ENCODE assay signal across 15 cellular contexts in the genomic region with DNA sequence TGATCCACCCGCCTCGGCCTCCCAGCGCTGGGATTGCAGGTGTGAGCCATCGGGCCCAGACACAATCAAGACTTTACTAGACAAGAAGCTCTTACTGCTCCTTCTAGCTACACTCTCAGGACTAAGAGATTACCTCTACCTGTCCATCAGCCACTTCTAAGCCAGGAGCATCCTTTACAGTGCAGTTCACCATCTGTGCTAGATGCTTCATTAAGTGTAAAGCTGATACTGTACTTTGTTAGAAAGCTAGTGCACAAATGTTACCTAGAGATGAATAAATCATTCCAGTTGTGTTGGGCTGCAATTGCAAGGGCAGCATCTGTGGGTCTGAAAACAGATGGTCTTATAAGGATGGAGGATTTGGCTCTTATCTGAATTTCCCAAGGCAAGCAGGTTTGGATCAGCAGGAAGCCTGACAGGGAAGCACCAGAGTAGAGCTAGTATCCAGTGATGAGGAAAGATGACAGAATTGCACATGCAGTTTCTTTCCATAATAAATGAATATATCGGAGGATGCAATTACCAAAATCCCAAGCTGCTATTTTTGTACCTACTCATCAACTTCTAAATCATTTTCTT. TPM values are rescaled to one million over a fixed set of nuclear protein-coding genes. Genes with fewer than 3 reads are reported as not detected.
DNase-seq lines count a peak whose midpoint lies in the region; ATAC-seq and TF ChIP-seq lines count a peak whose summit lies in the region.
"Had no signal": no experiment of that assay in that cellular context is flagged by ENCODE, and none has a peak within 500 bp of the region (broad histone marks: within the 10 kb centered on the region; RNA-seq: fewer than 3 reads in every experiment).

No MANE protein-coding gene starts in this region.

- H3K4me1 Mint-ChIP-seq in CD8-positive, alpha-beta T cell (ENCODE audit: low read depth): peaks cover 35% of the 10 kb centered on the region

- no peaks in the 10 kb centered on the region for H3K27me3 Mint-ChIP-seq in CD8-positive, alpha-beta T cell (ENCODE audit: low read depth)
- H3K27me3 Mint-ChIP-seq: CD4-positive, alpha-beta T cell had no signal

- H3K27ac ChIP-seq in CD8-positive, alpha-beta T cell (ENCODE audit: low read depth, low read length): no peak overlapping the region
- peak overlapping the region; percentile 48; the same call in 1 of the 2 replicates for H3K27ac ChIP-seq in HUES64 (ENCODE audit: low read depth, low read length)
- no peak overlapping the region for H3K27ac ChIP-seq in iPS-20b (ENCODE audit: low read length)
- H3K27ac ChIP-seq in effector memory CD4-positive, alpha-beta T cell (ENCODE audit: insufficient read depth, low read length, poor library complexity, severe bottlenecking): no peak overlapping the region
- H3K27ac ChIP-seq: RWPE1, SJCRH30 had no signal

- no peak overlapping the region for H3K4me3 Mint-ChIP-seq in CD8-positive, alpha-beta T cell
- H3K4me3 Mint-ChIP-seq: CD4-positive, alpha-beta T cell had no signal

- no peak for TF ChIP-seq CTCF in CD8-positive, alpha-beta T cell (IDR thresholded peaks at IDR 0.05)

- peaks cover 10% of the 10 kb centered on the region for H3K36me3 Mint-ChIP-seq in CD8-positive, alpha-beta T cell

- CTCF ChIA-PET in CD8-positive, alpha-beta T cell (lab: Charles Lee): no interaction called here

- H3K9me3 Mint-ChIP-seq in CD8-positive, alpha-beta T cell: no peaks in the 10 kb centered on the region
- H3K9me3 Mint-ChIP-seq: CD4-positive, alpha-beta T cell had no signal

- H3K27me3 ChIP-seq in CD8-positive, alpha-beta T cell (ENCODE audit: insufficient read depth, low read length): no peaks in the 10 kb centered on the region
- H3K27me3 ChIP-seq in HUES64 (ENCODE audit: insufficient read depth, low read length) (no peaks in the 10 kb centered on the region), iPS-20b (ENCODE audit: insufficient read depth, low read length) (no peaks in the 10 kb centered on the region)
- no peaks in the 10 kb centered on the region for H3K27me3 ChIP-seq in effector memory CD4-positive, alpha-beta T cell (replicated peaks; ENCODE audit: control insufficient read depth, insufficient read depth, low read length, poor library complexity, severe bottlenecking)
- H3K27me3 ChIP-seq: SJCRH30 had no signal

- H3K4me1 ChIP-seq in CD8-positive, alpha-beta T cell (ENCODE audit: insufficient read depth, low read length): peaks cover 13% of the 10 kb centered on the region
- peaks cover 36% of the 10 kb centered on the region for H3K4me1 ChIP-seq in HUES64 (ENCODE audit: insufficient read depth, low read length)
- peaks cover 35% of the 10 kb centered on the region for H3K4me1 ChIP-seq in iPS-20b (ENCODE audit: insufficient read depth, low read length)
- no peaks in the 10 kb centered on the region for H3K4me1 ChIP-seq in effector memory CD4-positive, alpha-beta T cell (ENCODE audit: control insufficient read depth, insufficient read depth, low read length, poor library complexity, severe bottlenecking)

- intact Hi-C loops in CD8-positive, alpha-beta T cell (cut with DNase I, micrococcal nuclease): no loop called here

- no peak overlapping the region for H3K4me3 ChIP-seq in CD8-positive, alpha-beta T cell (ENCODE audit: low read depth, low read length)
- H3K4me3 ChIP-seq in HUES64 (ENCODE audit: low read length): no peak overlapping the region
- H3K4me3 ChIP-seq in iPS-20b (ENCODE audit: low read length): no peak overlapping the region
- no peak overlapping the region for H3K4me3 ChIP-seq in effector memory CD4-positive, alpha-beta T cell (ENCODE audit: insufficient read depth, low read depth, low read length, poor library complexity, severe bottlenecking)
- H3K4me3 ChIP-seq: K562, SJCRH30 had no signal

- DNase-seq in CD8-positive, alpha-beta T cell: no peak
- DNase-seq in NCI-H69 (lab: John Stamatoyannopoulos, UW): peak; percentile 88
- no peak for DNase-seq in effector memory CD4-positive, alpha-beta T cell
- no peak for DNase-seq in stimulated activated CD4-positive, alpha-beta T cell treated with anti-CD3 and anti-CD28 coated beads, Interleukin-1b, Interleukin-23, amount 100 ng/mL, for 48 hours
- no peak for DNase-seq in NAMALWA (ENCODE audit: low spot score)
- DNase-seq: CD4-positive, alpha-beta T cell; H7; NCI-H1048; NCI-H510A treated with DMSO at 0.1 percent for 48 hours; SJCRH30 had no signal

- ATAC-seq in CD8-positive, alpha-beta T cell: no peak
- no peak for ATAC-seq in HG02970 (IDR thresholded peaks at IDR 0.05; ENCODE audit: low FRiP score, unreplicated experiment)
- ATAC-seq: K562 had no signal

- H3K9ac ChIP-seq in HUES64 (ENCODE audit: low read depth, low read length) (no peak overlapping the region; the same call in 1 of the 2 replicates), iPS-20b (ENCODE audit: low read depth, low read length) (peak overlapping the region; percentile 5; the same call in 1 of the 2 replicates)

- H3K27ac Mint-ChIP-seq in CD8-positive, alpha-beta T cell: peak overlapping the region; percentile 30

- H3K36me3 ChIP-seq in CD8-positive, alpha-beta T cell (ENCODE audit: insufficient read depth, low read length): no peaks in the 10 kb centered on the region
- no peaks in the 10 kb centered on the region for H3K36me3 ChIP-seq in HUES64 (ENCODE audit: insufficient read depth, low read length)
- H3K36me3 ChIP-seq in iPS-20b (ENCODE audit: insufficient read depth, low read depth, low read length): no peaks in the 10 kb centered on the region
- H3K36me3 ChIP-seq in effector memory CD4-positive, alpha-beta T cell (ENCODE audit: control insufficient read depth, insufficient read depth, low read length): no peaks in the 10 kb centered on the region
- H3K36me3 ChIP-seq: SJCRH30 had no signal

- WGBS in HUES64: 94% methylated on average over 5 of the region's 5 CpGs

- POLR2A ChIA-PET in CD8-positive, alpha-beta T cell (lab: Charles Lee): no interaction called here

- H3K9me3 ChIP-seq in CD8-positive, alpha-beta T cell (ENCODE audit: low read length): no peaks in the 10 kb centered on the region
- H3K9me3 ChIP-seq in HUES64 (ENCODE audit: insufficient read depth, low read depth, low read length) (no peaks in the 10 kb centered on the region), iPS-20b (ENCODE audit: insufficient read depth, low read depth, low read length) (no peaks in the 10 kb centered on the region)
- H3K9me3 ChIP-seq in effector memory CD4-positive, alpha-beta T cell (ENCODE audit: control insufficient read depth, low read length): no peaks in the 10 kb centered on the region
- H3K9me3 ChIP-seq: SJCRH30 had no signal

RNA-seq across cellular contexts. Expression of a gene that starts 58.3 kb away (rescaled TPM):
- 10 to 100 TPM; 18.4 to 18.8 TPM for total RNA-seq in CD8-positive, alpha-beta T cell
- polyA plus RNA-seq in HUES64 (2013, experiment 1 of 2): 15.0 TPM
- polyA plus RNA-seq in HUES64 (2013, experiment 2 of 2): 16.7 TPM
